8 cellular contexts compared by ENCODE assay signal in genomic region chrX:115892787-115893671, GRCh38.
DNase-seq lines count a peak whose midpoint lies in the region; ATAC-seq and TF ChIP-seq lines count a peak whose summit lies in the region.

No MANE protein-coding gene starts in this region.

- peaks cover 36% of the 10 kb centered on the region for H3K9me3 Mint-ChIP-seq in osteocyte (ENCODE audit: unreplicated experiment)

- H3K4me3 ChIP-seq in BE2C (ENCODE audit: low read depth, low read length), result peak overlapping the region; percentile 31
- H3K4me3 ChIP-seq in epithelial cell of esophagus (ENCODE audit: low read length), result no peak overlapping the region

- peaks cover 7% of the 10 kb centered on the region; the same call in 1 of the 2 replicates for H3K4me1 ChIP-seq in BE2C

- no peaks in the 10 kb centered on the region for H3K9me3 ChIP-seq in BE2C

- no peaks in the 10 kb centered on the region for H3K27me3 ChIP-seq in BE2C

- DNase-seq in BE2C (peak; percentile 83), NOMO-1 treated with dmso at 0.1 percent for 144 hours (lab: John Stamatoyannopoulos, UW; ENCODE audit: unreplicated experiment) (peak; percentile 59), epithelial cell of esophagus (ENCODE audit: low read depth) (peak; percentile 22), osteocyte (ENCODE audit: extremely low spot score, unreplicated experiment) (peak; percentile 74), GM10266 (ENCODE audit: extremely low spot score) (no peak)
- no peak for DNase-seq in stimulated activated CD4-positive, alpha-beta T cell treated with anti-CD3 and anti-CD28 coated beads, Interleukin-2, amount 100 ng/mL, for 24 hours

- TF ChIP-seq CTCF in BE2C (IDR thresholded peaks at IDR 0.05; ENCODE audit: low read depth, low read length) (peak; percentile 62), epithelial cell of esophagus (IDR thresholded peaks at IDR 0.05; ENCODE audit: insufficient read depth, low read depth, low read length, missing control alignments) (peak; percentile 32), osteocyte (IDR thresholded peaks at IDR 0.05) (no peak), GM10266 (IDR thresholded peaks at IDR 0.05; ENCODE audit: control insufficient read depth, insufficient read depth, low read depth, missing control alignments) (no peak)

- ATAC-seq in GM19025 (IDR thresholded peaks at IDR 0.05; ENCODE audit: low read depth, unreplicated experiment) (peak; percentile 61), HG03354 (IDR thresholded peaks at IDR 0.05; ENCODE audit: poor library complexity, severe bottlenecking, unreplicated experiment) (peak; percentile 67)

- H3K4me3 Mint-ChIP-seq in osteocyte (ENCODE audit: unreplicated experiment), result no peak overlapping the region

- H3K4me1 Mint-ChIP-seq in osteocyte (ENCODE audit: unreplicated experiment), result no peaks in the 10 kb centered on the region

- no peak overlapping the region for H3K27ac Mint-ChIP-seq in osteocyte (ENCODE audit: unreplicated experiment)

- H3K27me3 Mint-ChIP-seq in osteocyte (ENCODE audit: unreplicated experiment), result no peaks in the 10 kb centered on the region

- no peaks in the 10 kb centered on the region for H3K36me3 ChIP-seq in BE2C

- peaks cover 4% of the 10 kb centered on the region for H3K36me3 Mint-ChIP-seq in osteocyte (ENCODE audit: unreplicated experiment)

Comparison
In these comparisons a context has a peak if more than half of its experiments do, and no peak if none do; other contexts are left out.
1. DNase-seq: peak in BE2C (single experiment), NOMO-1 treated with dmso at 0.1 percent for 144 hours (single experiment), epithelial cell of esophagus (single experiment) and osteocyte (single experiment); none in GM10266 (single experiment) and stimulated activated CD4-positive, alpha-beta T cell treated with anti-CD3 and anti-CD28 coated beads, Interleukin-2, amount 100 ng/mL, for 24 hours (0 of 2).
2. CTCF ChIP-seq: peak in BE2C (single experiment) and epithelial cell of esophagus (single experiment); none in osteocyte (single experiment) and GM10266 (single experiment).